Comparison of ENCODE assay signal across 20 cellular contexts in the genomic region with DNA sequence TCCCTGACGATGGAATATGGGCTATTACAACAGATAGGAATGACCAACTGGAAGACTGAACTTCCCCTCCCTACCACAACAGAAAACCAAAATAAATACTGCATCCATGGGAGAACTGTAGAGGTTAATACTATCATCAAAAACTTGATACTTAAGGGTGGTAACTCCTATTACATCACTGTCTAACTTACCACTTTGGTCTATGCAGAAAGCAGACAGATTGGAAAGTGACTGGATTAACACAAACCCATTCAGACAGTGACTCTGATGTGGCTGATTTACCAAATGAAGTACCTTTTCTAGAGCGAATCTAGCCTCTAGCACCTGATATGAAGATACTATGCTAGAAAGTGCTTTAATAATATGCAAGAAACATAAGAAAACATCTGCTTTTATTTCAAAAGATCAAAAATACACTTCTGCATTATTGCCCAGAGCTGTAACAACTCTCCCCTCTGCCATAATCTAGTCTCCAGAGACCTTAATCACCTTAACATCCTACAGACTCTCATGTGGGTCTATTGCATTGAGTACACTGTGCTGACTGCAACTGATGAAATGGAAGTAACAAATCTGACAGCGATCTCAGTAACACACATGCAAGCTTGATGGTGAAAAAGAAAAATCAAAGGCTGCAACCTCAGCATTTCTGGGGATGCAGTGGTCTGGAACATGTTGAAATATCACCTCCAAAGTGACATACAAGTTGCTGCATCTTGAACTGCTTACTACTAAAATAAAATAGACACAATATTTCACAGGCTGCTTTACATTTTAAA.
"Had no signal": no experiment of that assay in that cellular context is flagged by ENCODE, and none has a peak within 500 bp of the region (broad histone marks: within the 10 kb centered on the region; RNA-seq: fewer than 3 reads in every experiment).

No MANE protein-coding gene starts in this region.

- H3K27me3 ChIP-seq: esophagus squamous epithelium, gastroesophageal sphincter, neutrophil, right atrium auricular region, vagina had no signal

- H3K36me3 Mint-ChIP-seq: memory B cell had no signal

- H3K27me3 Mint-ChIP-seq: dendritic cell treated with granulocyte-macrophage colony-stimulating factor and Interleukin-4, amounts not matched to agents 40 ng/mL and 50 ng/mL, for 4 days; type B pancreatic cell had no signal

- H3K9me3 ChIP-seq: esophagus squamous epithelium, gastroesophageal sphincter, left ventricle myocardium inferior, lower lobe of right lung, neutrophil, right atrium auricular region, vagina had no signal

- H3K27ac ChIP-seq: esophagus squamous epithelium, gastroesophageal sphincter, left ventricle myocardium inferior, lower lobe of right lung, neutrophil, right atrium auricular region, vagina had no signal

- H3K9me3 Mint-ChIP-seq: memory B cell, type B pancreatic cell had no signal

- DNase-seq: esophagus squamous epithelium; foreskin fibroblast; kidney; left cardiac atrium; left ventricle myocardium inferior; lower lobe of right lung; midbrain; nephron progenitor cell; posterior cingulate gyrus; stimulated activated CD4-positive, alpha-beta T cell treated with anti-CD3 and anti-CD28 coated beads, Interleukin-2, amount 100 ng/mL, for 48 hours; stimulated activated naive CD4-positive, alpha-beta T cell treated with Interleukin-2 at 50 U/mL for 16 hours had no signal

- FAIRE-seq: colon, kidney had no signal

- H3K4me1 ChIP-seq: vagina had no signal

- H3K36me3 ChIP-seq: gastroesophageal sphincter, left ventricle myocardium inferior, lower lobe of right lung, neutrophil, right atrium auricular region, vagina had no signal

- H3K4me2 ChIP-seq: smooth muscle cell had no signal

- H3K4me3 ChIP-seq: esophagus squamous epithelium, gastroesophageal sphincter, left ventricle myocardium inferior, lower lobe of right lung, right atrium auricular region, smooth muscle cell, vagina had no signal

- H3K4me3 Mint-ChIP-seq: dendritic cell treated with granulocyte-macrophage colony-stimulating factor and Interleukin-4, amounts not matched to agents 40 ng/mL and 50 ng/mL, for 4 days; memory B cell; nephron progenitor cell; type B pancreatic cell had no signal

- H3K27ac Mint-ChIP-seq: dendritic cell treated with granulocyte-macrophage colony-stimulating factor and Interleukin-4, amounts not matched to agents 40 ng/mL and 50 ng/mL, for 4 days; memory B cell; type B pancreatic cell had no signal

- H3K4me1 Mint-ChIP-seq: memory B cell, nephron progenitor cell had no signal
